22 cellular contexts compared by ENCODE assay signal in genomic region chrX:46318551-46318950, GRCh38.
DNase-seq lines count a peak whose midpoint lies in the region; ATAC-seq, FAIRE-seq and TF ChIP-seq lines count a peak whose summit lies in the region.
"Had no signal": no experiment of that assay in that cellular context is flagged by ENCODE, and none has a peak within 500 bp of the region (broad histone marks: within the 10 kb centered on the region; RNA-seq: fewer than 3 reads in every experiment).

No MANE protein-coding gene starts in this region.

- H3K4me3 Mint-ChIP-seq in Calu3 (ENCODE audit: low read depth, unreplicated experiment) (no peak overlapping the region), nephron (no peak overlapping the region)
- no peak overlapping the region for H3K4me3 Mint-ChIP-seq in activated T-helper 17 cell treated with anti-CD3 and anti-CD28 coated beads, Interleukin-2, amount 50 U/mL, for 72 hours
- H3K4me3 Mint-ChIP-seq: CD4-positive, CD25-positive, alpha-beta regulatory T cell; CD8-positive, alpha-beta memory T cell; H9; IgD-negative memory B cell had no signal

- no peaks in the 10 kb centered on the region for H3K9me3 Mint-ChIP-seq in Calu3 (ENCODE audit: low read depth, unreplicated experiment)
- H3K9me3 Mint-ChIP-seq in nephron: peaks cover 2% of the 10 kb centered on the region
- no peaks in the 10 kb centered on the region for H3K9me3 Mint-ChIP-seq in activated T-helper 17 cell treated with anti-CD3 and anti-CD28 coated beads, Interleukin-2, amount 50 U/mL, for 72 hours

- H3K9me3 ChIP-seq in A549 (no peaks in the 10 kb centered on the region), Panc1 (ENCODE audit: control insufficient read depth, insufficient read depth, low read depth, low read length) (no peaks in the 10 kb centered on the region)
- H3K9me3 ChIP-seq: BE2C had no signal

- no peaks in the 10 kb centered on the region for H3K27me3 Mint-ChIP-seq in Calu3 (ENCODE audit: unreplicated experiment)
- H3K27me3 Mint-ChIP-seq in nephron (ENCODE audit: low read depth): no peaks in the 10 kb centered on the region
- H3K27me3 Mint-ChIP-seq in activated T-helper 17 cell treated with anti-CD3 and anti-CD28 coated beads, Interleukin-2, amount 50 U/mL, for 72 hours: no peaks in the 10 kb centered on the region
- H3K27me3 Mint-ChIP-seq: CD4-positive, CD25-positive, alpha-beta regulatory T cell had no signal

- BruUV-seq in Calu3 (replicated peaks; lab: Mats Ljungman, UMichigan) (no TSS peak), Panc1 (replicated peaks; lab: Mats Ljungman, UMichigan) (no TSS peak)

- peaks cover 12% of the 10 kb centered on the region for H3K36me3 Mint-ChIP-seq in Calu3 (ENCODE audit: insufficient read depth, unreplicated experiment)
- no peaks in the 10 kb centered on the region for H3K36me3 Mint-ChIP-seq in nephron (ENCODE audit: low read depth)
- no peaks in the 10 kb centered on the region for H3K36me3 Mint-ChIP-seq in activated T-helper 17 cell treated with anti-CD3 and anti-CD28 coated beads, Interleukin-2, amount 50 U/mL, for 72 hours (ENCODE audit: low read depth)
- H3K36me3 Mint-ChIP-seq: CD4-positive, CD25-positive, alpha-beta regulatory T cell; CD8-positive, alpha-beta memory T cell; IgD-negative memory B cell had no signal

- no peak for TF ChIP-seq RAD21 in A549 (conservative IDR thresholded peaks at IDR 0.05 in 1 of 2, IDR thresholded peaks at IDR 0.05 in 1 of 2)

- H3K27ac Mint-ChIP-seq in Calu3 (ENCODE audit: unreplicated experiment): peak overlapping the region; percentile 95
- H3K27ac Mint-ChIP-seq in nephron: peak overlapping the region; percentile 82 to 92 (median 89)
- H3K27ac Mint-ChIP-seq in activated T-helper 17 cell treated with anti-CD3 and anti-CD28 coated beads, Interleukin-2, amount 50 U/mL, for 72 hours: no peak overlapping the region
- H3K27ac Mint-ChIP-seq: CD4-positive, CD25-positive, alpha-beta regulatory T cell; IgD-negative memory B cell had no signal

- TF ChIP-seq EP300 in A549 (IDR thresholded peaks at IDR 0.05): no peak

- H3K4me3 ChIP-seq in A549 (no peak overlapping the region), Panc1 (ENCODE audit: low read depth in 2 of 2, low read length in 2 of 2) (no peak overlapping the region)

- no peak overlapping the region for H3K4me2 ChIP-seq in A549

- in situ Hi-C loops in Panc1 (cut with HindIII; ENCODE audit: low pct_unique_long_range_greater_than_20kb, low sequenced_read_pairs): no loop called here

- 85% methylated on average over 3 of the region's 3 CpGs for WGBS in A549 (ENCODE audit: missing lambda C conversion rate)

- no peaks in the 10 kb centered on the region for H3K36me3 ChIP-seq in Panc1 (ENCODE audit: control insufficient read depth, insufficient read depth, low read length)
- H3K36me3 ChIP-seq: BE2C had no signal

- H3K27me3 ChIP-seq in Panc1 (ENCODE audit: control insufficient read depth, insufficient read depth, low read length): no peaks in the 10 kb centered on the region
- H3K27me3 ChIP-seq: BE2C had no signal

- DNase-seq in A549 (ENCODE audit: low read depth in 1 of 2, low spot score in 1 of 2): no peak
- no peak for DNase-seq in Calu3
- no peak for DNase-seq in Panc1 (ENCODE audit: low read depth, low spot score)
- DNase-seq in NOMO-1 (lab: John Stamatoyannopoulos, UW; ENCODE audit: unreplicated experiment in 2 of 2): no peak
- no peak for DNase-seq in DMS79 treated with DMSO at 0.1 percent for 48 hours (lab: John Stamatoyannopoulos, UW)
- DNase-seq: 8988T; ACHN; BE2C; C1 segment of cervical spinal cord; CD4-positive, CD25-positive, alpha-beta regulatory T cell; CD8-positive, alpha-beta memory T cell; COR-L47; DMS153; DMS79; GF-D8; H9; KBM-7 had no signal

- no peak for FAIRE-seq in A549 (lab: Jason Lieb, UNC)
- FAIRE-seq: H1, HTR-8/SVneo had no signal

- CTCF ChIA-PET in A549 (lab: Yijun Ruan, JAX) (interaction anchor here (0.7 kb wide), 1 partner anchor 15 kb away, joined by 4 read pairs; no protein-coding TSS in a partner anchor), Calu3 (lab: Charles Lee) (no interaction called here), Panc1 (lab: Charles Lee) (no interaction called here)

- TF ChIP-seq POLR2A in A549 (IDR thresholded peaks at IDR 0.05; ENCODE audit: low read length): no peak

- ATAC-seq in A549 (no peak), Panc1 (no peak)
- ATAC-seq in activated T-helper 17 cell treated with anti-CD3 and anti-CD28 coated beads, Interleukin-2, amount 50 U/mL, for 72 hours (replicated peaks): no peak

- peak overlapping the region; percentile 93 to 99 for H3K27ac ChIP-seq in A549
- H3K27ac ChIP-seq in Panc1 (ENCODE audit: low read length): peak overlapping the region; percentile 97

- H3K4me1 ChIP-seq in A549: peaks cover 58% of the 10 kb centered on the region
- H3K4me1 ChIP-seq in Panc1 (ENCODE audit: control insufficient read depth, insufficient read depth, low read length): peaks cover 32% of the 10 kb centered on the region
- H3K4me1 ChIP-seq: BE2C had no signal

- intact Hi-C loops in Calu3 (cut with micrococcal nuclease; ENCODE audit: unreplicated experiment) (no loop called here), Panc1 (cut with micrococcal nuclease; ENCODE audit: unreplicated experiment) (no loop called here)

- POLR2A ChIA-PET in A549 (lab: Yijun Ruan, JAX): no interaction called here
- POLR2A ChIA-PET in Panc1 (lab: Charles Lee): no interaction called here

- TF ChIP-seq CTCF in A549 (IDR thresholded peaks at IDR 0.05) (no peak), Calu3 (IDR thresholded peaks at IDR 0.05; ENCODE audit: unreplicated experiment) (no peak), Panc1 (IDR thresholded peaks at IDR 0.05) (no peak), nephron (IDR thresholded peaks at IDR 0.05; ENCODE audit: unreplicated experiment in 3 of 3) (no peak)

- peaks cover 68% of the 10 kb centered on the region for H3K4me1 Mint-ChIP-seq in Calu3 (ENCODE audit: low read depth, unreplicated experiment)
- H3K4me1 Mint-ChIP-seq in nephron: peaks cover 26% of the 10 kb centered on the region
- peaks cover 26% of the 10 kb centered on the region for H3K4me1 Mint-ChIP-seq in activated T-helper 17 cell treated with anti-CD3 and anti-CD28 coated beads, Interleukin-2, amount 50 U/mL, for 72 hours
- H3K4me1 Mint-ChIP-seq: IgD-negative memory B cell had no signal

TF ChIP-seq in A549, 52 proteins besides CTCF, POLR2A, EP300 and RAD21 (continues in another document):
- TF ChIP-seq, protein P1, sequence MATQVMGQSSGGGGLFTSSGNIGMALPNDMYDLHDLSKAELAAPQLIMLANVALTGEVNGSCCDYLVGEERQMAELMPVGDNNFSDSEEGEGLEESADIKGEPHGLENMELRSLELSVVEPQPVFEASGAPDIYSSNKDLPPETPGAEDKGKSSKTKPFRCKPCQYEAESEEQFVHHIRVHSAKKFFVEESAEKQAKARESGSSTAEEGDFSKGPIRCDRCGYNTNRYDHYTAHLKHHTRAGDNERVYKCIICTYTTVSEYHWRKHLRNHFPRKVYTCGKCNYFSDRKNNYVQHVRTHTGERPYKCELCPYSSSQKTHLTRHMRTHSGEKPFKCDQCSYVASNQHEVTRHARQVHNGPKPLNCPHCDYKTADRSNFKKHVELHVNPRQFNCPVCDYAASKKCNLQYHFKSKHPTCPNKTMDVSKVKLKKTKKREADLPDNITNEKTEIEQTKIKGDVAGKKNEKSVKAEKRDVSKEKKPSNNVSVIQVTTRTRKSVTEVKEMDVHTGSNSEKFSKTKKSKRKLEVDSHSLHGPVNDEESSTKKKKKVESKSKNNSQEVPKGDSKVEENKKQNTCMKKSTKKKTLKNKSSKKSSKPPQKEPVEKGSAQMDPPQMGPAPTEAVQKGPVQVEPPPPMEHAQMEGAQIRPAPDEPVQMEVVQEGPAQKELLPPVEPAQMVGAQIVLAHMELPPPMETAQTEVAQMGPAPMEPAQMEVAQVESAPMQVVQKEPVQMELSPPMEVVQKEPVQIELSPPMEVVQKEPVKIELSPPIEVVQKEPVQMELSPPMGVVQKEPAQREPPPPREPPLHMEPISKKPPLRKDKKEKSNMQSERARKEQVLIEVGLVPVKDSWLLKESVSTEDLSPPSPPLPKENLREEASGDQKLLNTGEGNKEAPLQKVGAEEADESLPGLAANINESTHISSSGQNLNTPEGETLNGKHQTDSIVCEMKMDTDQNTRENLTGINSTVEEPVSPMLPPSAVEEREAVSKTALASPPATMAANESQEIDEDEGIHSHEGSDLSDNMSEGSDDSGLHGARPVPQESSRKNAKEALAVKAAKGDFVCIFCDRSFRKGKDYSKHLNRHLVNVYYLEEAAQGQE (IDR thresholded peaks at IDR 0.05): no peak
- TF ChIP-seq, protein P2, sequence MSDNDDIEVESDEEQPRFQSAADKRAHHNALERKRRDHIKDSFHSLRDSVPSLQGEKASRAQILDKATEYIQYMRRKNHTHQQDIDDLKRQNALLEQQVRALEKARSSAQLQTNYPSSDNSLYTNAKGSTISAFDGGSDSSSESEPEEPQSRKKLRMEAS (IDR thresholded peaks at IDR 0.05): no peak
- TF ChIP-seq EHMT2 (IDR thresholded peaks at IDR 0.05; ENCODE audit: low read depth): no peak
- no peak for TF ChIP-seq FOSL2 (IDR thresholded peaks at IDR 0.05)
- TF ChIP-seq FOSL2 (CRISPR knock-in tag; IDR thresholded peaks at IDR 0.05): no peak
- no peak for TF ChIP-seq PBX3 (IDR thresholded peaks at IDR 0.05)
- TF ChIP-seq HOXA7 (CRISPR knock-in tag; IDR thresholded peaks at IDR 0.05): no peak
- TF ChIP-seq JUNB (IDR thresholded peaks at IDR 0.05): no peak
- TF ChIP-seq, protein P3, sequence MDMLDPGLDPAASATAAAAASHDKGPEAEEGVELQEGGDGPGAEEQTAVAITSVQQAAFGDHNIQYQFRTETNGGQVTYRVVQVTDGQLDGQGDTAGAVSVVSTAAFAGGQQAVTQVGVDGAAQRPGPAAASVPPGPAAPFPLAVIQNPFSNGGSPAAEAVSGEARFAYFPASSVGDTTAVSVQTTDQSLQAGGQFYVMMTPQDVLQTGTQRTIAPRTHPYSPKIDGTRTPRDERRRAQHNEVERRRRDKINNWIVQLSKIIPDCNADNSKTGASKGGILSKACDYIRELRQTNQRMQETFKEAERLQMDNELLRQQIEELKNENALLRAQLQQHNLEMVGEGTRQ (IDR thresholded peaks at IDR 0.05): no peak
- TF ChIP-seq RNF2 (IDR thresholded peaks at IDR 0.05; ENCODE audit: borderline replicate concordance, low read depth): no peak
